In the genomic region with DNA sequence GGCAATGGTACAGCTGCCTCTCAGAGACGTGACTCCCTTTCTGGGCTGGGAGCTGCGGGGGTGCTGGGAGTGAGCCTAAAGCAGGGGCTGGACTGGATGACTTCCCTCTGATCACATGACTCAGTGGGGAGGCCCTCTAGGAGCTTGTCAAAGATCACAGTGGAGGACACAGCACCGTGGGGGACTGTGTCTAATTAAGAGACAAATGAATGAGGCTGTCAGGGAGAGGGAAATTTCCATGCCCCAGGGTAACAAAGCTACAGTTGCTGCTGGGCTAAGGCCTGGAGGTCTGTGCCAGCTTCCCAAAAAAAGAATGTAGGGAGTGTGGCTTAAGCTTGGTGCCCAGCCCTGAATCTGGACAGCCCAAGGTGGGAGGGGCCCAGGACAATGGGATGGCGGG, we compare ENCODE assay signal across 9 cellular contexts.
DNase-seq lines count a peak whose midpoint lies in the region; ATAC-seq lines count a peak whose summit lies in the region.
"Had no signal": no experiment of that assay in that cellular context is flagged by ENCODE, and none has a peak within 500 bp of the region (broad histone marks: within the 10 kb centered on the region; RNA-seq: fewer than 3 reads in every experiment).

No MANE protein-coding gene starts in this region.

- no peaks in the 10 kb centered on the region for H3K36me3 ChIP-seq in H7 (replicated peaks; ENCODE audit: control insufficient read depth, insufficient read depth, low read length)

- H3K27me3 ChIP-seq in H7 (ENCODE audit: control insufficient read depth, insufficient read depth, low read length) = no peaks in the 10 kb centered on the region

- ATAC-seq in Right ventricle myocardium superior (ENCODE audit: poor library complexity) = peak; percentile 47
- no peak for ATAC-seq in HG03045 (IDR thresholded peaks at IDR 0.05; ENCODE audit: unreplicated experiment)

- no peak overlapping the region for H3K4me3 ChIP-seq in H7 (ENCODE audit: insufficient read depth, low read depth, low read length)

- DNase-seq in H7 (peak; percentile 22), SW480 (ENCODE audit: low spot score) (peak; percentile 11), Right ventricle myocardium superior (peak; percentile 44), posterior cingulate gyrus (peak; percentile 57 to 96 (median 70)), NCI-H82 (lab: John Stamatoyannopoulos, UW) (no peak), COLO668 (lab: John Stamatoyannopoulos, UW; ENCODE audit: unreplicated experiment) (no peak), germinal center (ENCODE audit: low spot score) (no peak)
- DNase-seq: NCI-H187 treated with DMSO at 0.1 percent for 48 hours had no signal

- intact Hi-C loops in Right ventricle myocardium superior (cut with DNase I) (no loop called here), posterior cingulate gyrus (cut with DNase I) (no loop called here)

Comparison
In these comparisons a context has a peak if more than half of its experiments do, and no peak if none do; other contexts are left out.
1. DNase-seq: peak in H7 (single experiment), SW480 (single experiment), Right ventricle myocardium superior (single experiment) and posterior cingulate gyrus (10 of 10); none in NCI-H82 (single experiment), COLO668 (single experiment) and germinal center (single experiment).